ENCODE assay signal across 21 cellular contexts in genomic region chr10:119347181-119347974, GRCh38.
"Had no signal": no experiment of that assay in that cellular context is flagged by ENCODE, and none has a peak within 500 bp of the region (broad histone marks: within the 10 kb centered on the region; RNA-seq: fewer than 3 reads in every experiment).

No MANE protein-coding gene starts in this region.

- H3K27ac Mint-ChIP-seq: activated naive CD4-positive, alpha-beta T cell treated with anti-CD3 and anti-CD28 coated beads, Interleukin-2, amount 10 ng/mL, durations not matched to agents 7 days and 5 days; neural progenitor cell; stimulated activated effector memory CD8-positive, alpha-beta T cell treated with anti-CD3 and anti-CD28 coated beads, Interleukin-12 subunit alpha, Interleukin-12 subunit beta, amount 100 ng/mL, for 72 hours; T-helper 1 cell treated with Interleukin-12 subunit alpha and Interleukin-12 subunit beta and Interleukin-4 antibody, amounts not matched to agents 30 μg/mL and 1 μg/mL, for 36 hours had no signal

- H3K36me3 Mint-ChIP-seq: stimulated activated effector memory CD8-positive, alpha-beta T cell treated with anti-CD3 and anti-CD28 coated beads, Interleukin-12 subunit alpha, Interleukin-12 subunit beta, amount 100 ng/mL, for 72 hours had no signal

- H3K9me3 ChIP-seq: ascending aorta, tibial artery, uterus had no signal

- FAIRE-seq: kidney had no signal

- H3K4me3 Mint-ChIP-seq: activated naive CD4-positive, alpha-beta T cell treated with anti-CD3 and anti-CD28 coated beads, Interleukin-2, amount 10 ng/mL, durations not matched to agents 7 days and 5 days; naive thymus-derived CD4-positive, alpha-beta T cell; neural progenitor cell; stimulated activated effector memory CD8-positive, alpha-beta T cell treated with anti-CD3 and anti-CD28 coated beads, Interleukin-12 subunit alpha, Interleukin-12 subunit beta, amount 100 ng/mL, for 72 hours; T-helper 1 cell treated with Interleukin-12 subunit alpha and Interleukin-12 subunit beta and Interleukin-4 antibody, amounts not matched to agents 30 μg/mL and 1 μg/mL, for 36 hours had no signal

- H3K27me3 ChIP-seq: ascending aorta, neural progenitor cell, tibial artery, uterus had no signal

- H3K4me3 ChIP-seq: ascending aorta, neural progenitor cell, psoas muscle, smooth muscle cell, tibial artery, uterus had no signal

- H2AFZ ChIP-seq: neural progenitor cell had no signal

- H3K36me3 ChIP-seq: ascending aorta, neural progenitor cell, uterus had no signal

- H3K27ac ChIP-seq: epithelial cell of prostate, neural progenitor cell, psoas muscle, tibial artery had no signal

- DNase-seq: activated CD4-positive, alpha-beta T cell treated with anti-CD3 and anti-CD28 coated beads, Interleukin-2, amount 50 U/mL, for 1 hour; activated CD8-positive, alpha-beta memory T cell treated with anti-CD3 and anti-CD28 coated beads for 24 hours; activated CD8-positive, alpha-beta memory T cell treated with anti-CD3 and anti-CD28 coated beads, Interleukin-2, amount 50 U/mL, for 48 hours; activated effector memory CD4-positive, alpha-beta T cell treated with Interleukin-2 at 50 U/mL for 16 hours; activated naive CD4-positive, alpha-beta T cell treated with anti-CD3 and anti-CD28 coated beads, Interleukin-2, amount 10 ng/mL, durations not matched to agents 7 days and 5 days; activated T-cell treated with anti-CD3 and anti-CD28 coated beads, Interleukin-2, amount 50 U/mL, for 48 hours; foreskin fibroblast; hypothalamus; kidney; mesendoderm; naive thymus-derived CD4-positive, alpha-beta T cell; stimulated activated CD4-positive, alpha-beta T cell treated with anti-CD3 and anti-CD28 coated beads, Interleukin-4, amount 100 ng/mL, for 24 hours; tibial artery; uterus had no signal

- H3K27me3 Mint-ChIP-seq: activated naive CD4-positive, alpha-beta T cell treated with anti-CD3 and anti-CD28 coated beads, Interleukin-2, amount 10 ng/mL, durations not matched to agents 7 days and 5 days; naive thymus-derived CD4-positive, alpha-beta T cell had no signal

- H3K9ac ChIP-seq: neural progenitor cell had no signal

- H3K4me2 ChIP-seq: neural progenitor cell, smooth muscle cell had no signal
